Comparison of ENCODE assay signal across 1 cellular context in genomic region chrX:130268500-130269170, GRCh38.
A peak's percentile ranks its signal among the peaks of the same experiment; 100 is the strongest.
TF ChIP-seq lines count a peak whose summit lies in the region.

TSS of gene ZNF280C (minus strand) at chrX:130268899. CDS start at chrX:130260449, 8,450 bp downstream.

TF ChIP-seq in K562, 482 proteins besides CTCF, POLR2A, EP300 and RAD21 (continued from another document and continues in another):
- TF ChIP-seq RREB1 (CRISPR knock-in tag; IDR thresholded peaks at IDR 0.05) (no peak), ZNF224 (CRISPR knock-in tag; IDR thresholded peaks at IDR 0.05) (no peak), HNRNPH1 (optimal IDR thresholded peaks at IDR 0.05; ENCODE audit: low read depth, low read length) (no peak), POLR2H (tag; IDR thresholded peaks at IDR 0.05; ENCODE audit: low read depth) (peak; percentile 96), C11orf30 (IDR thresholded peaks at IDR 0.05; ENCODE audit: low read depth) (no peak), ELF4 (CRISPR knock-in tag; IDR thresholded peaks at IDR 0.05) (no peak), MCM3 (IDR thresholded peaks at IDR 0.05) (no peak), GABPA (tag; conservative IDR thresholded peaks at IDR 0.05; ENCODE audit: low read depth) (peak; percentile 60), RBM34 (IDR thresholded peaks at IDR 0.05; ENCODE audit: borderline replicate concordance, insufficient read depth, low read length) (no peak), ARID3B (CRISPR knock-in tag; IDR thresholded peaks at IDR 0.05; ENCODE audit: borderline replicate concordance) (no peak), EHMT2 (IDR thresholded peaks at IDR 0.05) (no peak), NFE2 (IDR thresholded peaks at IDR 0.05; ENCODE audit: low read depth) (no peak), NR4A1 (CRISPR knock-in tag; IDR thresholded peaks at IDR 0.05) (no peak), NR4A1 (tag; IDR thresholded peaks at IDR 0.05) (peak; percentile 76), ARID1B (IDR thresholded peaks at IDR 0.05) (peak; percentile 23; the same call in 1 of the 2 replicates), ZNF695 (CRISPR knock-in tag; IDR thresholded peaks at IDR 0.05) (no peak), GTF2F1 (IDR thresholded peaks at IDR 0.05; ENCODE audit: low read depth, low read length) (peak; percentile 71; the same call in 1 of the 2 replicates), MCM2 (IDR thresholded peaks at IDR 0.05; ENCODE audit: low read depth) (no peak), ZNF79 (CRISPR knock-in tag; IDR thresholded peaks at IDR 0.05; ENCODE audit: low read depth) (no peak), KDM5B (IDR thresholded peaks at IDR 0.05; ENCODE audit: insufficient replicate concordance, low read depth, low read length) (peak; percentile 94), USF1 (CRISPR knock-in tag; IDR thresholded peaks at IDR 0.05) (no peak), ZKSCAN3 (CRISPR knock-in tag; IDR thresholded peaks at IDR 0.05) (no peak), CUX1 (CRISPR knock-in tag; IDR thresholded peaks at IDR 0.05) (no peak), ZNF511 (CRISPR knock-in tag; IDR thresholded peaks at IDR 0.05) (0 out of 2 replicates have a peak, but pooled peaks have one; percentile 21), CBX5 (IDR thresholded peaks at IDR 0.05; ENCODE audit: borderline replicate concordance, low read depth) (no peak), ZBTB33 (CRISPR knock-in tag; IDR thresholded peaks at IDR 0.05) (no peak), SFPQ (IDR thresholded peaks at IDR 0.05; ENCODE audit: low read depth, low read length) (no peak), DACH1 (IDR thresholded peaks at IDR 0.05; ENCODE audit: partially characterized antibody) (no peak), CCAR2 (IDR thresholded peaks at IDR 0.05; ENCODE audit: low read depth, low read length) (no peak), ZBTB49 (CRISPR knock-in tag; IDR thresholded peaks at IDR 0.05; ENCODE audit: borderline replicate concordance) (no peak), NCOA6 (IDR thresholded peaks at IDR 0.05) (peak; percentile 77), MTA2 (IDR thresholded peaks at IDR 0.05; ENCODE audit: low read depth) (no peak), MXD1 (CRISPR knock-in tag; IDR thresholded peaks at IDR 0.05; ENCODE audit: borderline replicate concordance, poor library complexity, severe bottlenecking) (no peak), POLR2AphosphoS2 (IDR thresholded peaks at IDR 0.05; ENCODE audit: low read length) (no peak)
